In the genomic region with DNA sequence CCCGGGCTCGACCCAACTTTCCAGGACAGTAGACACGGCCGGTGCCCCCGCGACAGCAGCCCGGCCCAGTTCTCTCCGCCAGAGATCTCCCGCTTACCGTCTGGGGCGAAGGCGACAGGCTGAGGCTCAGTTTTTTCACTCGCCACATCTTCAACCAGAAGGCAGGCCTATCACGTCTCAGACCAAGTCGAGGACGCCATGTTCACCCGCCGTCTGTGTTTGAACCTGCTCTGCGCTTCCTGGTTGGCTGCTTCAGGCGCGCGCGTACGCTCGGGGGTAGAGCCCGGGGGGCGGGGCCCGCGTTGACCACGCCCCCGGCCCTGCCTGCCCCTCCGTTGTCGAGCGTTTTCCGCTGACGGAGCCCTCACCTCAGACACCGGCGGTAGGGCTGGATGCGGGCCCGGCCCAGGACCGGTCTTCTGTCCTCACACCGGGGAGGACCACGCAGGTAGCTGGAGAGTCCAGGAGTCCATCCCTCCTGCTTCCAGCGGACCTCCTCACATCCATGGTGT, we compare ENCODE assay signal across 1 cellular context.
TF ChIP-seq lines count a peak whose summit lies in the region.

A gene with protein sequence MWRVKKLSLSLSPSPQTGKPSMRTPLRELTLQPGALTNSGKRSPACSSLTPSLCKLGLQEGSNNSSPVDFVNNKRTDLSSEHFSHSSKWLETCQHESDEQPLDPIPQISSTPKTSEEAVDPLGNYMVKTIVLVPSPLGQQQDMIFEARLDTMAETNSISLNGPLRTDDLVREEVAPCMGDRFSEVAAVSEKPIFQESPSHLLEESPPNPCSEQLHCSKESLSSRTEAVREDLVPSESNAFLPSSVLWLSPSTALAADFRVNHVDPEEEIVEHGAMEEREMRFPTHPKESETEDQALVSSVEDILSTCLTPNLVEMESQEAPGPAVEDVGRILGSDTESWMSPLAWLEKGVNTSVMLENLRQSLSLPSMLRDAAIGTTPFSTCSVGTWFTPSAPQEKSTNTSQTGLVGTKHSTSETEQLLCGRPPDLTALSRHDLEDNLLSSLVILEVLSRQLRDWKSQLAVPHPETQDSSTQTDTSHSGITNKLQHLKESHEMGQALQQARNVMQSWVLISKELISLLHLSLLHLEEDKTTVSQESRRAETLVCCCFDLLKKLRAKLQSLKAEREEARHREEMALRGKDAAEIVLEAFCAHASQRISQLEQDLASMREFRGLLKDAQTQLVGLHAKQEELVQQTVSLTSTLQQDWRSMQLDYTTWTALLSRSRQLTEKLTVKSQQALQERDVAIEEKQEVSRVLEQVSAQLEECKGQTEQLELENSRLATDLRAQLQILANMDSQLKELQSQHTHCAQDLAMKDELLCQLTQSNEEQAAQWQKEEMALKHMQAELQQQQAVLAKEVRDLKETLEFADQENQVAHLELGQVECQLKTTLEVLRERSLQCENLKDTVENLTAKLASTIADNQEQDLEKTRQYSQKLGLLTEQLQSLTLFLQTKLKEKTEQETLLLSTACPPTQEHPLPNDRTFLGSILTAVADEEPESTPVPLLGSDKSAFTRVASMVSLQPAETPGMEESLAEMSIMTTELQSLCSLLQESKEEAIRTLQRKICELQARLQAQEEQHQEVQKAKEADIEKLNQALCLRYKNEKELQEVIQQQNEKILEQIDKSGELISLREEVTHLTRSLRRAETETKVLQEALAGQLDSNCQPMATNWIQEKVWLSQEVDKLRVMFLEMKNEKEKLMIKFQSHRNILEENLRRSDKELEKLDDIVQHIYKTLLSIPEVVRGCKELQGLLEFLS (minus strand): TSS at position 227 of the 512 bp plus-strand sequence. CDS start 79 bp downstream, at position 148.

TF ChIP-seq in K562, 482 proteins besides CTCF, POLR2A, EP300 and RAD21 (continued from another document and continues in another):
- TF ChIP-seq, protein P1, sequence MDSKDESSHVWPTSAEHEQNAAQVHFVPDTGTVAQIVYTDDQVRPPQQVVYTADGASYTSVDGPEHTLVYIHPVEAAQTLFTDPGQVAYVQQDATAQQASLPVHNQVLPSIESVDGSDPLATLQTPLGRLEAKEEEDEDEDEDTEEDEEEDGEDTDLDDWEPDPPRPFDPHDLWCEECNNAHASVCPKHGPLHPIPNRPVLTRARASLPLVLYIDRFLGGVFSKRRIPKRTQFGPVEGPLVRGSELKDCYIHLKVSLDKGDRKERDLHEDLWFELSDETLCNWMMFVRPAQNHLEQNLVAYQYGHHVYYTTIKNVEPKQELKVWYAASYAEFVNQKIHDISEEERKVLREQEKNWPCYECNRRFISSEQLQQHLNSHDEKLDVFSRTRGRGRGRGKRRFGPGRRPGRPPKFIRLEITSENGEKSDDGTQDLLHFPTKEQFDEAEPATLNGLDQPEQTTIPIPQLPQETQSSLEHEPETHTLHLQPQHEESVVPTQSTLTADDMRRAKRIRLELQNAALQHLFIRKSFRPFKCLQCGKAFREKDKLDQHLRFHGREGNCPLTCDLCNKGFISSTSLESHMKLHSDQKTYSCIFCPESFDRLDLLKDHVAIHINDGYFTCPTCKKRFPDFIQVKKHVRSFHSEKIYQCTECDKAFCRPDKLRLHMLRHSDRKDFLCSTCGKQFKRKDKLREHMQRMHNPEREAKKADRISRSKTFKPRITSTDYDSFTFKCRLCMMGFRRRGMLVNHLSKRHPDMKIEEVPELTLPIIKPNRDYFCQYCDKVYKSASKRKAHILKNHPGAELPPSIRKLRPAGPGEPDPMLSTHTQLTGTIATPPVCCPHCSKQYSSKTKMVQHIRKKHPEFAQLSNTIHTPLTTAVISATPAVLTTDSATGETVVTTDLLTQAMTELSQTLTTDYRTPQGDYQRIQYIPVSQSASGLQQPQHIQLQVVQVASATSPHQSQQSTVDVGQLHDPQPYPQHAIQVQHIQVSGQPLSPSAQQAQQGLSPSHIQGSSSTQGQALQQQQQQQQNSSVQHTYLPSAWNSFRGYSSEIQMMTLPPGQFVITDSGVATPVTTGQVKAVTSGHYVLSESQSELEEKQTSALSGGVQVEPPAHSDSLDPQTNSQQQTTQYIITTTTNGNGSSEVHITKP (IDR thresholded peaks at IDR 0.05; ENCODE audit: partially characterized antibody): peak; percentile 38
- no peak; the same call in 1 of the 2 replicates for TF ChIP-seq HCFC1 (IDR thresholded peaks at IDR 0.05; ENCODE audit: low read depth, low read length)
- TF ChIP-seq TBP (optimal IDR thresholded peaks at IDR 0.05; ENCODE audit: low read depth, low read length): peak; percentile 89
- TF ChIP-seq KDM2B (CRISPR knock-in tag; IDR thresholded peaks at IDR 0.05): no peak
- TF ChIP-seq, protein P2, sequence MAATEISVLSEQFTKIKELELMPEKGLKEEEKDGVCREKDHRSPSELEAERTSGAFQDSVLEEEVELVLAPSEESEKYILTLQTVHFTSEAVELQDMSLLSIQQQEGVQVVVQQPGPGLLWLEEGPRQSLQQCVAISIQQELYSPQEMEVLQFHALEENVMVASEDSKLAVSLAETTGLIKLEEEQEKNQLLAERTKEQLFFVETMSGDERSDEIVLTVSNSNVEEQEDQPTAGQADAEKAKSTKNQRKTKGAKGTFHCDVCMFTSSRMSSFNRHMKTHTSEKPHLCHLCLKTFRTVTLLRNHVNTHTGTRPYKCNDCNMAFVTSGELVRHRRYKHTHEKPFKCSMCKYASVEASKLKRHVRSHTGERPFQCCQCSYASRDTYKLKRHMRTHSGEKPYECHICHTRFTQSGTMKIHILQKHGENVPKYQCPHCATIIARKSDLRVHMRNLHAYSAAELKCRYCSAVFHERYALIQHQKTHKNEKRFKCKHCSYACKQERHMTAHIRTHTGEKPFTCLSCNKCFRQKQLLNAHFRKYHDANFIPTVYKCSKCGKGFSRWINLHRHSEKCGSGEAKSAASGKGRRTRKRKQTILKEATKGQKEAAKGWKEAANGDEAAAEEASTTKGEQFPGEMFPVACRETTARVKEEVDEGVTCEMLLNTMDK (IDR thresholded peaks at IDR 0.05; ENCODE audit: borderline replicate concordance, insufficient read depth, low read depth, low read length, poor library complexity, severe bottlenecking): no peak
- TF ChIP-seq, protein P3, sequence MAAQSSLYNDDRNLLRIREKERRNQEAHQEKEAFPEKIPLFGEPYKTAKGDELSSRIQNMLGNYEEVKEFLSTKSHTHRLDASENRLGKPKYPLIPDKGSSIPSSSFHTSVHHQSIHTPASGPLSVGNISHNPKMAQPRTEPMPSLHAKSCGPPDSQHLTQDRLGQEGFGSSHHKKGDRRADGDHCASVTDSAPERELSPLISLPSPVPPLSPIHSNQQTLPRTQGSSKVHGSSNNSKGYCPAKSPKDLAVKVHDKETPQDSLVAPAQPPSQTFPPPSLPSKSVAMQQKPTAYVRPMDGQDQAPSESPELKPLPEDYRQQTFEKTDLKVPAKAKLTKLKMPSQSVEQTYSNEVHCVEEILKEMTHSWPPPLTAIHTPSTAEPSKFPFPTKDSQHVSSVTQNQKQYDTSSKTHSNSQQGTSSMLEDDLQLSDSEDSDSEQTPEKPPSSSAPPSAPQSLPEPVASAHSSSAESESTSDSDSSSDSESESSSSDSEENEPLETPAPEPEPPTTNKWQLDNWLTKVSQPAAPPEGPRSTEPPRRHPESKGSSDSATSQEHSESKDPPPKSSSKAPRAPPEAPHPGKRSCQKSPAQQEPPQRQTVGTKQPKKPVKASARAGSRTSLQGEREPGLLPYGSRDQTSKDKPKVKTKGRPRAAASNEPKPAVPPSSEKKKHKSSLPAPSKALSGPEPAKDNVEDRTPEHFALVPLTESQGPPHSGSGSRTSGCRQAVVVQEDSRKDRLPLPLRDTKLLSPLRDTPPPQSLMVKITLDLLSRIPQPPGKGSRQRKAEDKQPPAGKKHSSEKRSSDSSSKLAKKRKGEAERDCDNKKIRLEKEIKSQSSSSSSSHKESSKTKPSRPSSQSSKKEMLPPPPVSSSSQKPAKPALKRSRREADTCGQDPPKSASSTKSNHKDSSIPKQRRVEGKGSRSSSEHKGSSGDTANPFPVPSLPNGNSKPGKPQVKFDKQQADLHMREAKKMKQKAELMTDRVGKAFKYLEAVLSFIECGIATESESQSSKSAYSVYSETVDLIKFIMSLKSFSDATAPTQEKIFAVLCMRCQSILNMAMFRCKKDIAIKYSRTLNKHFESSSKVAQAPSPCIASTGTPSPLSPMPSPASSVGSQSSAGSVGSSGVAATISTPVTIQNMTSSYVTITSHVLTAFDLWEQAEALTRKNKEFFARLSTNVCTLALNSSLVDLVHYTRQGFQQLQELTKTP (IDR thresholded peaks at IDR 0.05; ENCODE audit: low read depth in 1 of 2, partially characterized antibody in 2 of 2): no peak
- no peak for TF ChIP-seq ZNF347 (CRISPR knock-in tag; IDR thresholded peaks at IDR 0.05; ENCODE audit: low read depth)
- TF ChIP-seq, protein P4, sequence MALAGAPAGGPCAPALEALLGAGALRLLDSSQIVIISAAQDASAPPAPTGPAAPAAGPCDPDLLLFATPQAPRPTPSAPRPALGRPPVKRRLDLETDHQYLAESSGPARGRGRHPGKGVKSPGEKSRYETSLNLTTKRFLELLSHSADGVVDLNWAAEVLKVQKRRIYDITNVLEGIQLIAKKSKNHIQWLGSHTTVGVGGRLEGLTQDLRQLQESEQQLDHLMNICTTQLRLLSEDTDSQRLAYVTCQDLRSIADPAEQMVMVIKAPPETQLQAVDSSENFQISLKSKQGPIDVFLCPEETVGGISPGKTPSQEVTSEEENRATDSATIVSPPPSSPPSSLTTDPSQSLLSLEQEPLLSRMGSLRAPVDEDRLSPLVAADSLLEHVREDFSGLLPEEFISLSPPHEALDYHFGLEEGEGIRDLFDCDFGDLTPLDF (CRISPR knock-in tag; IDR thresholded peaks at IDR 0.05): peak; percentile 98
- peak; percentile 73 for TF ChIP-seq NFYB (IDR thresholded peaks at IDR 0.05; ENCODE audit: extremely low read depth, insufficient read length)
- peak; percentile 94 for TF ChIP-seq POLR2H (tag; IDR thresholded peaks at IDR 0.05; ENCODE audit: low read depth)
- TF ChIP-seq, protein P5, sequence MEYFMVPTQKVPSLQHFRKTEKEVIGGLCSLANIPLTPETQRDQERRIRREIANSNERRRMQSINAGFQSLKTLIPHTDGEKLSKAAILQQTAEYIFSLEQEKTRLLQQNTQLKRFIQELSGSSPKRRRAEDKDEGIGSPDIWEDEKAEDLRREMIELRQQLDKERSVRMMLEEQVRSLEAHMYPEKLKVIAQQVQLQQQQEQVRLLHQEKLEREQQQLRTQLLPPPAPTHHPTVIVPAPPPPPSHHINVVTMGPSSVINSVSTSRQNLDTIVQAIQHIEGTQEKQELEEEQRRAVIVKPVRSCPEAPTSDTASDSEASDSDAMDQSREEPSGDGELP (CRISPR knock-in tag; IDR thresholded peaks at IDR 0.05; ENCODE audit: borderline replicate concordance): peak; percentile 71; the same call in 1 of the 2 replicates
- TF ChIP-seq FIP1L1 (IDR thresholded peaks at IDR 0.05; ENCODE audit: low read depth, low read length, poor library complexity, severe bottlenecking): no peak
- TF ChIP-seq, protein P6, sequence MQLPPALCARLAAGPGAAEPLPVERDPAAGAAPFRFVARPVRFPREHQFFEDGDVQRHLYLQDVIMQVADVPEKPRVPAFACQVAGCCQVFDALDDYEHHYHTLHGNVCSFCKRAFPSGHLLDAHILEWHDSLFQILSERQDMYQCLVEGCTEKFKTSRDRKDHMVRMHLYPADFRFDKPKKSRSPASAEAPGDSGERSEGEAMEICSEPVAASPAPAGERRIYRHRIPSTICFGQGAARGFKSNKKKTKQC (CRISPR knock-in tag; IDR thresholded peaks at IDR 0.05): peak; percentile 66
- 0 out of 2 replicates have a peak, but pooled peaks have one; percentile 43 for TF ChIP-seq SOX6 (IDR thresholded peaks at IDR 0.05)
- peak in 1 of 2 experiments; percentile 91; a peak in 2 of 4 replicates for TF ChIP-seq HDAC1 (IDR thresholded peaks at IDR 0.05)
- TF ChIP-seq RBM22 (IDR thresholded peaks at IDR 0.05; ENCODE audit: low read depth, low read length, poor library complexity, severe bottlenecking): peak; percentile 41
- peak; percentile 59; the same call in 1 of the 2 replicates for TF ChIP-seq NBN (IDR thresholded peaks at IDR 0.05; ENCODE audit: low read depth)
- TF ChIP-seq POLR2AphosphoS5 (IDR thresholded peaks at IDR 0.05; ENCODE audit: control insufficient read depth, insufficient read depth, low read depth, low read length): peak; percentile 91
- peak; percentile 97 for TF ChIP-seq FOXM1 (IDR thresholded peaks at IDR 0.05; ENCODE audit: low read depth)
- TF ChIP-seq FOXM1 (CRISPR knock-in tag; IDR thresholded peaks at IDR 0.05; ENCODE audit: low read depth): no peak
- TF ChIP-seq, protein P7, sequence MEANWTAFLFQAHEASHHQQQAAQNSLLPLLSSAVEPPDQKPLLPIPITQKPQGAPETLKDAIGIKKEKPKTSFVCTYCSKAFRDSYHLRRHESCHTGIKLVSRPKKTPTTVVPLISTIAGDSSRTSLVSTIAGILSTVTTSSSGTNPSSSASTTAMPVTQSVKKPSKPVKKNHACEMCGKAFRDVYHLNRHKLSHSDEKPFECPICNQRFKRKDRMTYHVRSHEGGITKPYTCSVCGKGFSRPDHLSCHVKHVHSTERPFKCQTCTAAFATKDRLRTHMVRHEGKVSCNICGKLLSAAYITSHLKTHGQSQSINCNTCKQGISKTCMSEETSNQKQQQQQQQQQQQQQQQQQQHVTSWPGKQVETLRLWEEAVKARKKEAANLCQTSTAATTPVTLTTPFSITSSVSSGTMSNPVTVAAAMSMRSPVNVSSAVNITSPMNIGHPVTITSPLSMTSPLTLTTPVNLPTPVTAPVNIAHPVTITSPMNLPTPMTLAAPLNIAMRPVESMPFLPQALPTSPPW (CRISPR knock-in tag; IDR thresholded peaks at IDR 0.05): peak; percentile 85
- peak; percentile 79 for TF ChIP-seq MYC (IDR thresholded peaks at IDR 0.05; ENCODE audit: low read depth, low read length)
- no peak for TF ChIP-seq MYC (CRISPR knock-in tag; IDR thresholded peaks at IDR 0.05; ENCODE audit: borderline replicate concordance, low read depth)
- TF ChIP-seq PCBP1 (IDR thresholded peaks at IDR 0.05; ENCODE audit: low read depth, low read length, poor library complexity, severe bottlenecking): no peak
- TF ChIP-seq ZNF354B (CRISPR knock-in tag; IDR thresholded peaks at IDR 0.05): no peak
- peak; percentile 68; the same call in 1 of the 2 replicates for TF ChIP-seq MXI1 (IDR thresholded peaks at IDR 0.05; ENCODE audit: low read depth, low read length)
- no peak for TF ChIP-seq ZNF583 (CRISPR knock-in tag; IDR thresholded peaks at IDR 0.05)
- peak in 1 of 2 experiments; percentile 1; a peak in 1 of 4 replicates for TF ChIP-seq TBL1XR1 (IDR thresholded peaks at IDR 0.05; ENCODE audit: low read length in 2 of 2)
- TF ChIP-seq LARP7 (IDR thresholded peaks at IDR 0.05): no peak
- TF ChIP-seq, protein P8, sequence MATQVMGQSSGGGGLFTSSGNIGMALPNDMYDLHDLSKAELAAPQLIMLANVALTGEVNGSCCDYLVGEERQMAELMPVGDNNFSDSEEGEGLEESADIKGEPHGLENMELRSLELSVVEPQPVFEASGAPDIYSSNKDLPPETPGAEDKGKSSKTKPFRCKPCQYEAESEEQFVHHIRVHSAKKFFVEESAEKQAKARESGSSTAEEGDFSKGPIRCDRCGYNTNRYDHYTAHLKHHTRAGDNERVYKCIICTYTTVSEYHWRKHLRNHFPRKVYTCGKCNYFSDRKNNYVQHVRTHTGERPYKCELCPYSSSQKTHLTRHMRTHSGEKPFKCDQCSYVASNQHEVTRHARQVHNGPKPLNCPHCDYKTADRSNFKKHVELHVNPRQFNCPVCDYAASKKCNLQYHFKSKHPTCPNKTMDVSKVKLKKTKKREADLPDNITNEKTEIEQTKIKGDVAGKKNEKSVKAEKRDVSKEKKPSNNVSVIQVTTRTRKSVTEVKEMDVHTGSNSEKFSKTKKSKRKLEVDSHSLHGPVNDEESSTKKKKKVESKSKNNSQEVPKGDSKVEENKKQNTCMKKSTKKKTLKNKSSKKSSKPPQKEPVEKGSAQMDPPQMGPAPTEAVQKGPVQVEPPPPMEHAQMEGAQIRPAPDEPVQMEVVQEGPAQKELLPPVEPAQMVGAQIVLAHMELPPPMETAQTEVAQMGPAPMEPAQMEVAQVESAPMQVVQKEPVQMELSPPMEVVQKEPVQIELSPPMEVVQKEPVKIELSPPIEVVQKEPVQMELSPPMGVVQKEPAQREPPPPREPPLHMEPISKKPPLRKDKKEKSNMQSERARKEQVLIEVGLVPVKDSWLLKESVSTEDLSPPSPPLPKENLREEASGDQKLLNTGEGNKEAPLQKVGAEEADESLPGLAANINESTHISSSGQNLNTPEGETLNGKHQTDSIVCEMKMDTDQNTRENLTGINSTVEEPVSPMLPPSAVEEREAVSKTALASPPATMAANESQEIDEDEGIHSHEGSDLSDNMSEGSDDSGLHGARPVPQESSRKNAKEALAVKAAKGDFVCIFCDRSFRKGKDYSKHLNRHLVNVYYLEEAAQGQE (CRISPR knock-in tag; IDR thresholded peaks at IDR 0.05; ENCODE audit: low read depth): no peak
